23 cellular contexts compared by ENCODE assay signal in the genomic region with DNA sequence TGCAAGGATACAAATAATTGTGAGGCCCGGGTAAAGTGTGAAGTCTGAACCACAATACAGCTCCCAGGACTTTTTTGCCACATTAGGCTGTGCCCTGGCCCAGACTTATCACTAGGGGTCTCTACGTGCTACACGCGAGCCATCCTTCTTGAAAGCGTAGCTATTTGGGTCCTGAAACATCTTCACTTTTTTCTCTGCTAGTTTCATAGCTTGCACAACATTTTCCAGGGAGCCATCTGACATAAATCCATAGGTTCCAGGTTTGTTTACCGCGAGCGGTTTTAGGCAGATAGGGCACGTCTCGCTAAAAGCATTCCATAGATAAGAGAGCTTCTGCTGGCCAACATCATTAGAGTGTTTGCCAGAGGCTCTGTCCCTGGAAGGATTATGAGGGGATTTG.
DNase-seq lines count a peak whose midpoint lies in the region; ATAC-seq, FAIRE-seq and TF ChIP-seq lines count a peak whose summit lies in the region.
"Had no signal": no experiment of that assay in that cellular context is flagged by ENCODE, and none has a peak within 500 bp of the region (broad histone marks: within the 10 kb centered on the region; RNA-seq: fewer than 3 reads in every experiment).

No MANE protein-coding gene starts in this region.

- no peak overlapping the region for H3K4me2 ChIP-seq in A549
- H3K4me2 ChIP-seq in mesendoderm (ENCODE audit: low read length) = no peak overlapping the region

- POLR2A ChIA-PET in A549 (lab: Yijun Ruan, JAX) = no interaction called here
- POLR2A ChIA-PET in HEK293 (lab: Yijun Ruan, JAX) = interaction anchor here (0.8 to 1.3 kb wide), 8 partner anchors 11 to 199 kb away, joined by 3 to 7 read pairs (median 3); no protein-coding TSS in a partner anchor
- POLR2A ChIA-PET in WTC11 (lab: Charles Lee) = no interaction called here

- no peaks in the 10 kb centered on the region for H3K4me1 Mint-ChIP-seq in WTC11
- H3K4me1 Mint-ChIP-seq: activated naive CD4-positive, alpha-beta T cell treated with anti-CD3 and anti-CD28 coated beads, Interleukin-2, amount 50 U/mL, for 24 hours; CD4-positive, CD25-positive, alpha-beta regulatory T cell had no signal

- no peak for FAIRE-seq in A549 (lab: Jason Lieb, UNC)
- FAIRE-seq: astrocyte had no signal

- no peak overlapping the region for H2BK15ac ChIP-seq in mesendoderm (replicated peaks; ENCODE audit: low read depth)

- no peaks in the 10 kb centered on the region for H3K79me2 ChIP-seq in mesendoderm (ENCODE audit: control insufficient read depth, insufficient read depth, low read length)

- H3K4ac ChIP-seq in mesendoderm (ENCODE audit: low read depth, low read length) = no peak overlapping the region

- no peak overlapping the region for H3K4me3 Mint-ChIP-seq in WTC11
- H3K4me3 Mint-ChIP-seq: activated CD8-positive, alpha-beta T cell treated with anti-CD3 and anti-CD28 coated beads, Interleukin-2, amount 10 ng/mL, durations not matched to agents 7 days and 5 days; activated naive CD4-positive, alpha-beta T cell treated with anti-CD3 and anti-CD28 coated beads, Interleukin-2, amount 50 U/mL, for 24 hours; CD4-positive, CD25-positive, alpha-beta regulatory T cell; naive thymus-derived CD4-positive, alpha-beta T cell had no signal

- no peak for TF ChIP-seq EP300 in A549 (IDR thresholded peaks at IDR 0.05)

- no peak for TF ChIP-seq RAD21 in A549 (conservative IDR thresholded peaks at IDR 0.05 in 1 of 2, IDR thresholded peaks at IDR 0.05 in 1 of 2)

- H2BK120ac ChIP-seq in mesendoderm (ENCODE audit: low read depth, low read length) = no peak overlapping the region

- H3K36me3 Mint-ChIP-seq in WTC11 = no peaks in the 10 kb centered on the region
- H3K36me3 Mint-ChIP-seq: activated naive CD4-positive, alpha-beta T cell treated with anti-CD3 and anti-CD28 coated beads, Interleukin-2, amount 50 U/mL, for 24 hours; CD4-positive, CD25-positive, alpha-beta regulatory T cell; naive thymus-derived CD4-positive, alpha-beta T cell had no signal

- H3K27me3 ChIP-seq in mesendoderm (ENCODE audit: insufficient read depth, low read length, poor library complexity) = no peaks in the 10 kb centered on the region
- H3K27me3 ChIP-seq: SJSA1 had no signal

- H2AK5ac ChIP-seq in mesendoderm (ENCODE audit: low read length) = no peak overlapping the region

- 95% methylated on average over 10 of the region's 10 CpGs for WGBS in A549 (ENCODE audit: missing lambda C conversion rate)
- no CpG with 5 or more reads among the region's 10 CpGs for WGBS in mesendoderm (ENCODE audit: extremely low coverage, insufficient coverage, low lambda C conversion rate)

- no peak overlapping the region for H3K27ac Mint-ChIP-seq in WTC11
- H3K27ac Mint-ChIP-seq: activated CD8-positive, alpha-beta T cell treated with anti-CD3 and anti-CD28 coated beads, Interleukin-2, amount 10 ng/mL, durations not matched to agents 7 days and 5 days; activated naive CD4-positive, alpha-beta T cell treated with anti-CD3 and anti-CD28 coated beads, Interleukin-2, amount 50 U/mL, for 24 hours; CD4-positive, CD25-positive, alpha-beta regulatory T cell; naive thymus-derived CD4-positive, alpha-beta T cell had no signal

- peaks cover 4% of the 10 kb centered on the region; the same call in 1 of the 2 replicates for H3K27me3 Mint-ChIP-seq in WTC11 (ENCODE audit: low read depth)
- H3K27me3 Mint-ChIP-seq: activated naive CD4-positive, alpha-beta T cell treated with anti-CD3 and anti-CD28 coated beads, Interleukin-2, amount 50 U/mL, for 24 hours; CD4-positive, CD25-positive, alpha-beta regulatory T cell had no signal

- H3K9ac ChIP-seq in mesendoderm (ENCODE audit: low read length) = no peak overlapping the region

- no peak overlapping the region for H3K56ac ChIP-seq in mesendoderm (ENCODE audit: low read length)

- no peak overlapping the region for H4K5ac ChIP-seq in mesendoderm (ENCODE audit: low read length)

- TF ChIP-seq POLR2A in A549 (IDR thresholded peaks at IDR 0.05; ENCODE audit: low read length) = no peak

- no peaks in the 10 kb centered on the region for H3K9me3 Mint-ChIP-seq in WTC11
- H3K9me3 Mint-ChIP-seq: activated naive CD4-positive, alpha-beta T cell treated with anti-CD3 and anti-CD28 coated beads, Interleukin-2, amount 50 U/mL, for 24 hours; naive thymus-derived CD4-positive, alpha-beta T cell had no signal

- H3K18ac ChIP-seq in mesendoderm (ENCODE audit: low read length) = no peak overlapping the region

- no peak overlapping the region for H4K8ac ChIP-seq in mesendoderm (ENCODE audit: low read depth, low read length)

- H3K27ac ChIP-seq in A549 = peak overlapping the region; percentile 76 to 94; a peak in 4 of 6 replicates
- no peak overlapping the region; the same call in 1 of the 2 replicates for H3K27ac ChIP-seq in HEK293 (ENCODE audit: extremely low read depth, low read depth, low read length)
- H3K27ac ChIP-seq in mesendoderm (ENCODE audit: low read depth, low read length) = no peak overlapping the region
- H3K27ac ChIP-seq: SJSA1 had no signal

- TF ChIP-seq CTCF in A549 (IDR thresholded peaks at IDR 0.05) = no peak
- no peak for TF ChIP-seq CTCF in HEK293 (tag by site-specific recombination; IDR thresholded peaks at IDR 0.05)
- TF ChIP-seq CTCF in WTC11 (IDR thresholded peaks at IDR 0.05) = no peak

- H2BK5ac ChIP-seq in mesendoderm (ENCODE audit: low read length) = no peak overlapping the region

- DNase-seq in A549 (ENCODE audit: low read depth in 1 of 2, low spot score in 1 of 2) (no peak), WTC11 (ENCODE audit: low spot score) (no peak), mesendoderm (peak; percentile 80), MV-4-11 (lab: John Stamatoyannopoulos, UW) (no peak), GM19240 (ENCODE audit: insufficient read length, low spot score) (no peak), SHP77 treated with DMSO at 0.1 percent for 48 hours (lab: John Stamatoyannopoulos, UW) (no peak)
- DNase-seq: activated CD8-positive, alpha-beta T cell treated with anti-CD3 and anti-CD28 coated beads, Interleukin-2, amount 10 ng/mL, durations not matched to agents 7 days and 5 days; CD4-positive, CD25-positive, alpha-beta regulatory T cell; cerebellar nuclear complex; DMS79; effector CD8-positive, alpha-beta T cell; mammary epithelial cell; naive thymus-derived CD4-positive, alpha-beta T cell; NCI-H1417; NCI-H774; stimulated activated CD4-positive, alpha-beta T cell treated with anti-CD3 and anti-CD28 coated beads, Interleukin-12 subunit alpha, Interleukin-12 subunit beta, amount 100 ng/mL, for 4 hours; T1000 had no signal

- H3K36me3 ChIP-seq in HEK293 (ENCODE audit: control insufficient read depth in 2 of 2, insufficient read depth in 1 of 2, low read length in 2 of 2) (no peaks in the 10 kb centered on the region), mesendoderm (ENCODE audit: control insufficient read depth, insufficient read depth, low read length) (no peaks in the 10 kb centered on the region)
- H3K36me3 ChIP-seq: SJSA1 had no signal

- no peaks in the 10 kb centered on the region for H3K79me1 ChIP-seq in mesendoderm (ENCODE audit: low read length)

- H3K4me1 ChIP-seq in A549 (peaks cover 37% of the 10 kb centered on the region), HEK293 (ENCODE audit: control insufficient read depth, insufficient read depth, low read length) (peaks cover 5% of the 10 kb centered on the region; the same call in 1 of the 2 replicates), mesendoderm (ENCODE audit: control insufficient read depth, low read depth, low read length) (no peaks in the 10 kb centered on the region)

- CTCF ChIA-PET in A549 (lab: Yijun Ruan, JAX) = interaction anchor here (1.2 to 2.0 kb wide), 3 partner anchors 10 to 43 kb away, joined by 3 to 6 read pairs (median 3); no protein-coding TSS in a partner anchor
- CTCF ChIA-PET in HEK293 (lab: Yijun Ruan, JAX) = interaction anchor here (0.6 to 2.3 kb wide), 30 partner anchors 9 to 1148 kb away, joined by 3 to 14 read pairs (median 4); no protein-coding TSS in a partner anchor
- CTCF ChIA-PET in WTC11 (lab: Charles Lee) = interaction anchor here (0.7 to 3.2 kb wide), 33 partner anchors 10 to 398 kb away, joined by 3 to 41 read pairs (median 4); no protein-coding TSS in a partner anchor

- no peak overlapping the region for H3K23ac ChIP-seq in mesendoderm (ENCODE audit: low read length)

- peaks cover 24% of the 10 kb centered on the region for H3K9me3 ChIP-seq in A549
- no peaks in the 10 kb centered on the region for H3K9me3 ChIP-seq in HEK293 (ENCODE audit: control insufficient read depth, insufficient read depth, low read depth, low read length)

- ATAC-seq in A549 (no peak), WTC11 (peak; percentile 70), GM21526 (IDR thresholded peaks at IDR 0.05; ENCODE audit: low FRiP score, unreplicated experiment) (no peak)
- ATAC-seq: activated CD4-positive, CD25-positive, alpha-beta regulatory T cell treated with anti-CD3 and anti-CD28 coated beads, Interleukin-2, amount 50 U/mL, for 24 hours; activated CD8-positive, alpha-beta T cell treated with anti-CD3 and anti-CD28 coated beads, Interleukin-2, amount 10 ng/mL, durations not matched to agents 7 days and 5 days; naive thymus-derived CD4-positive, alpha-beta T cell had no signal

- H3K4me3 ChIP-seq in A549 = no peak overlapping the region
- no peak overlapping the region for H3K4me3 ChIP-seq in HEK293 (ENCODE audit: low read depth, low read length)
- H3K4me3 ChIP-seq in mesendoderm (ENCODE audit: low read length) = no peak overlapping the region
- H3K4me3 ChIP-seq: SJSA1 had no signal

TF ChIP-seq in A549, 52 proteins besides CTCF, POLR2A, EP300 and RAD21 (continues in another document):
- TF ChIP-seq FOXS1 (CRISPR knock-in tag; IDR thresholded peaks at IDR 0.05) = no peak
- TF ChIP-seq HOXB5 (CRISPR knock-in tag; IDR thresholded peaks at IDR 0.05) = no peak
- TF ChIP-seq CBX2 (IDR thresholded peaks at IDR 0.05; ENCODE audit: borderline replicate concordance, low read depth) = no peak
- no peak for TF ChIP-seq HEYL (CRISPR knock-in tag; IDR thresholded peaks at IDR 0.05)
- no peak for TF ChIP-seq TP53 (CRISPR knock-in tag; IDR thresholded peaks at IDR 0.05)

TF ChIP-seq in HEK293, 187 proteins besides CTCF, POLR2A, EP300 and RAD21 (continues in another document):
- TF ChIP-seq ZNF335 (tag by site-specific recombination; conservative IDR thresholded peaks at IDR 0.05) (peak; percentile 28; the same call in 1 of the 2 replicates), MZF1 (tag by site-specific recombination; IDR thresholded peaks at IDR 0.05; ENCODE audit: borderline replicate concordance) (0 out of 2 replicates have a peak, but pooled peaks have one; percentile 29)

TF ChIP-seq in WTC11, 78 proteins besides CTCF, POLR2A, EP300 and RAD21 (continues in another document):
- no peak for TF ChIP-seq ETV6 (CRISPR knock-in tag; IDR thresholded peaks at IDR 0.05)

Comparison
In these comparisons a context has a peak if more than half of its experiments do, and no peak if none do; other contexts are left out.
1. H3K27ac ChIP-seq: peak in A549 (2 of 2); none in HEK293 (single experiment) and mesendoderm (single experiment).